In the genomic region with DNA sequence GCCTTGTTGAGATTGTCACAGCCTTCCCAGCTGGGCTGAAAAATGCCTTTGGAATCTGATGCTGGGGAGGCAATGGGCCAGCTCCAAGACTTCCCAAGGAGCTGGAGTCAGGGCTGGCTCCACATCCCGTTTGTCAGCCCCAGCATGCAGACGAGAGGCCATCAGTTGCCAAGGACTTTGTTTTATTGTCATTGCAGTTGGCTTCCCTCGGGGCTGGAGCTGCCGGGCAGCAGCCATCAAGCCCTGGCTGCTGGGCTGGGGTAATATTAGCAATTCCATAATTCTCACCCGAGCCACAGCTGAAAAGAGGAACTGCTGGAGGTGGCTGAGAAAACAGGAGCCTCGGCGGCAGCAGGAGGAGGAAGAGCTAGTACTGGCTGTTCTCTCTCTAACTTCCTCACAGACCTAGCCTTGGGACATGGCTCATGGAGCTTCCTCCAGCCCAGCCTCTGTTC, we compare ENCODE assay signal across 11 cellular contexts.
DNase-seq lines count a peak whose midpoint lies in the region; ATAC-seq, FAIRE-seq and TF ChIP-seq lines count a peak whose summit lies in the region.
"Had no signal": no experiment of that assay in that cellular context is flagged by ENCODE, and none has a peak within 500 bp of the region (broad histone marks: within the 10 kb centered on the region; RNA-seq: fewer than 3 reads in every experiment).

No MANE protein-coding gene starts in this region.

- H3K4me3 ChIP-seq in OCI-LY3 (ENCODE audit: low read length) (no peak overlapping the region), fibroblast of pulmonary artery (replicated peaks; ENCODE audit: low read depth, low read length) (no peak overlapping the region), pancreas (no peak overlapping the region)

- DNase-seq in EH (ENCODE audit: low read depth) (peak; percentile 87), fibroblast of pulmonary artery (ENCODE audit: low read depth) (peak; percentile 42), pancreas (no peak), frontal cortex (ENCODE audit: low spot score in 2 of 2) (no peak), NCI-H2081 (lab: John Stamatoyannopoulos, UW) (no peak), T-helper 2 cell (no peak)
- no peak for DNase-seq in stimulated activated CD4-positive, alpha-beta T cell treated with anti-CD3 and anti-CD28 coated beads, Interleukin-2, amount 100 ng/mL, for 24 hours
- DNase-seq: activated naive CD4-positive, alpha-beta T cell treated with anti-CD3 and anti-CD28 coated beads for 36 hours; NCI-H2107 had no signal

- H3K9ac ChIP-seq in OCI-LY3 (ENCODE audit: low read length): no peak overlapping the region

- H2AFZ ChIP-seq in OCI-LY3 (ENCODE audit: low read depth, low read length): no peak overlapping the region

- FAIRE-seq in pancreas (lab: Jason Lieb, UNC): no peak
- FAIRE-seq in frontal cortex (lab: Jason Lieb, UNC): no peak

- H3K27me3 ChIP-seq in OCI-LY3 (ENCODE audit: low read depth, low read length) (0 out of 2 replicates have a peak, but pooled peaks cover 4% of the 10 kb centered on the region), pancreas (no peaks in the 10 kb centered on the region)

- ATAC-seq in pancreas: peak in 3 of 4 donors; percentile 24 to 81 (median 60)
- ATAC-seq: esophagus mucosa had no signal

- WGBS in pancreas, 2 donors: 50 to 53% methylated on average over 7 of the region's 7 CpGs

- H3K9me3 ChIP-seq in OCI-LY3 (ENCODE audit: insufficient read depth, low read length): no peaks in the 10 kb centered on the region
- no peaks in the 10 kb centered on the region for H3K9me3 ChIP-seq in pancreas

- H4K20me1 ChIP-seq in OCI-LY3 (ENCODE audit: insufficient read depth, low read length): no peaks in the 10 kb centered on the region

- TF ChIP-seq CTCF in OCI-LY3 (IDR thresholded peaks at IDR 0.05; ENCODE audit: low read depth, low read length) (no peak), fibroblast of pulmonary artery (IDR thresholded peaks at IDR 0.05; ENCODE audit: low read length, missing control alignments) (no peak), pancreas (IDR thresholded peaks at IDR 0.05) (no peak)

- peak overlapping the region; percentile 8; the same call in 1 of the 2 replicates for H3K4me2 ChIP-seq in OCI-LY3 (ENCODE audit: low read length)

- H3K27ac ChIP-seq in OCI-LY3 (ENCODE audit: low read length) (no peak overlapping the region), pancreas (no peak overlapping the region)

- H3K4me1 ChIP-seq in OCI-LY3 (ENCODE audit: low read length): no peaks in the 10 kb centered on the region
- no peaks in the 10 kb centered on the region for H3K4me1 ChIP-seq in pancreas

- intact Hi-C loops in pancreas (cut with DNase I): no loop called here

- no peaks in the 10 kb centered on the region for H3K36me3 ChIP-seq in OCI-LY3 (replicated peaks; ENCODE audit: low read depth, low read length)
- no peaks in the 10 kb centered on the region for H3K36me3 ChIP-seq in pancreas

- H3K79me2 ChIP-seq in OCI-LY3 (ENCODE audit: low read length): no peaks in the 10 kb centered on the region

Comparison
In these comparisons a context has a peak if more than half of its experiments do, and no peak if none do; other contexts are left out.
1. DNase-seq: peak in EH (single experiment) and fibroblast of pulmonary artery (single experiment); none in pancreas (0 of 6), frontal cortex (0 of 2), NCI-H2081 (0 of 2), T-helper 2 cell (0 of 5) and stimulated activated CD4-positive, alpha-beta T cell treated with anti-CD3 and anti-CD28 coated beads, Interleukin-2, amount 100 ng/mL, for 24 hours (0 of 2).